ENCODE assay signal across 21 cellular contexts in the genomic region with DNA sequence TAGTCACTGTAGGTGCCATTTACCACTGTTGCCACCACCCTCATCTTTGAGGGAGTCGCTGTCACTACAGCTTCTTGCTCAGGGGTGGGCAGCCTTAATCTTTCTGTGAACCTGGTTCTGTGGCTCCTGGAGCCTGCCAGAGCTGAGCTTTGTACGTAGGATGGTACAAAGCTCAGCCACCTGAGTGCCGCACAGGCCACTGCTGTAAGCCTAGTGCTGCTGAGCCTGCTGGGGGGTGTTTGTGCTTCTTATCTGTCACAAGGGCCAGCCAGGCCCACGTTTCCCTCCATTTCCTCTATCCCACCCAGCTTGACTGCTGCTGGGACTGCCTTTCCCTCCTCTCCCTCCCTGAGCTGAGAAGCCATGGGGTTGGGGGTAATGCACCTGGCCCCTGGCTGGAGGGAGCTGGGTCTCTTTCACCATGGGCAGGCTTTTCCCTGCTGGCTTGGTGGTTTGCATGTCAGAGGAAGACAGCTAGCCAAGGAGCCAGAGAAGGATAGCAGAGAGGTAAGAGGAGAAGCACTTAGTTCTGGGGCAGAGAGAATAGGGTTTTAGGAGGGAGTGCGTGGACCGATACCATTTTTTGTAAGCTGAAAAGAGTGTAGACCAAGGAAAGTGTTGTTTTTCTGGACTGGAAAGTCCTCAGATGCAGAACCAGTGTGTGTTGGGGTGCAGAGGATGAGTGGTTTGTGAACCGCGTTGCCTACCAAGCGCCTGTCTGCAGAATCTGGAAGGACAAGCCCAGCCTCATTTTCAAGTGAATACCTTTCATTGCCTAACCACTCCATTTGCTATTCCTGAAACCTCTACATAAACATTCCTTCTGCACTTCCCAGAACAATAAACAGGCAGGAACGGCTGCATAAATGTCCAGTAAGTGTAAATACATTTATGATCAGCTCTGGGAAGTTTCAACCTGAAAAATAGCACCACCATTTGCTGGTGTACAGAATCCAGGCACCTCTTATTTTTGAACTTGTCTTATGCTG. TPM values are rescaled to one million over a fixed set of nuclear protein-coding genes. Genes with fewer than 3 reads are reported as not detected.
A peak's percentile ranks its signal among the peaks of the same experiment; 100 is the strongest.
DNase-seq lines count a peak whose midpoint lies in the region; ATAC-seq and TF ChIP-seq lines count a peak whose summit lies in the region.
"Had no signal": no experiment of that assay in that cellular context is flagged by ENCODE, and none has a peak within 500 bp of the region (broad histone marks: within the 10 kb centered on the region; RNA-seq: fewer than 3 reads in every experiment).

No MANE protein-coding gene starts in this region.

- H3K79me2 ChIP-seq in PC-9 (ENCODE audit: low read depth), result no peaks in the 10 kb centered on the region

- CTCF ChIA-PET in PC-9 (lab: Charles Lee), result interaction anchor here (0.6 to 1.0 kb wide), 2 partner anchors 71 to 113 kb away, joined by 3 read pairs; no protein-coding TSS in a partner anchor

- H3K27ac ChIP-seq in PC-9 (peak overlapping the region; percentile 50), stomach smooth muscle (ENCODE audit: low read length) (peak overlapping the region; percentile 62)
- H3K27ac ChIP-seq: A549, KMS-11, thoracic aorta had no signal

- H2AFZ ChIP-seq in PC-9, result no peak overlapping the region

- DNase-seq in NCI-H510A treated with DMSO at 0.1 percent for 48 hours (lab: John Stamatoyannopoulos, UW), result peak; percentile 45
- DNase-seq in NCI-H510A (lab: John Stamatoyannopoulos, UW), result no peak
- DNase-seq in PC-9, result peak; percentile 52 to 79
- DNase-seq in fibroblast of villous mesenchyme (ENCODE audit: low read depth), result peak; percentile 96
- no peak for DNase-seq in iPS-NIHi7 (ENCODE audit: extremely low spot score)
- no peak for DNase-seq in NCI-H2171 treated with DMSO at 0.1 percent for 48 hours (lab: John Stamatoyannopoulos, UW)
- DNase-seq: activated CD4-positive, CD25-positive, alpha-beta regulatory T cell treated with anti-CD3 and anti-CD28 coated beads, Interleukin-2, amount 50 U/mL, for 72 hours; C1 segment of cervical spinal cord; caudate nucleus; DMS79; effector CD4-positive, alpha-beta T cell; H7; NCI-H1417 treated with DMSO at 0.1 percent for 48 hours; T-helper 17 cell had no signal

- no peak for ATAC-seq in activated CD4-positive, CD25-positive, alpha-beta regulatory T cell treated with anti-CD3 and anti-CD28 coated beads, Interleukin-2, amount 50 U/mL, for 24 hours
- ATAC-seq: A549; activated T-helper 17 cell treated with anti-CD3 and anti-CD28 coated beads, Interleukin-2, amount 50 U/mL, for 72 hours; T-helper 17 cell had no signal

- H3K9me2 ChIP-seq in PC-9 (ENCODE audit: insufficient read depth), result no peaks in the 10 kb centered on the region

- no TSS peak for BruUV-seq in PC-9 (replicated peaks; lab: Mats Ljungman, UMichigan)

- H3K4me2 ChIP-seq in PC-9, result peak overlapping the region; percentile 63
- H3K4me2 ChIP-seq: A549, KMS-11 had no signal

- H3K4me3 ChIP-seq in PC-9 (no peak overlapping the region), fibroblast of villous mesenchyme (ENCODE audit: low read depth, low read length) (no peak overlapping the region), stomach smooth muscle (ENCODE audit: low read length in 2 of 2) (peak overlapping the region in 1 of 2 donors; percentile 44)
- H3K4me3 ChIP-seq: A549, skin epidermis, thoracic aorta had no signal

- POLR2A ChIA-PET in PC-9 (lab: Charles Lee; ENCODE audit: unreplicated experiment), result interaction anchor here (0.5 to 0.6 kb wide), 2 partner anchors 12 to 47 kb away, joined by 3 to 26 read pairs; no protein-coding TSS in a partner anchor

- H3K4me1 ChIP-seq in PC-9 (replicated peaks; ENCODE audit: insufficient read depth) (peaks cover 72% of the 10 kb centered on the region), stomach smooth muscle (ENCODE audit: control insufficient read depth, insufficient read depth, low read length) (peaks cover 26% of the 10 kb centered on the region)

- H3K27me3 ChIP-seq in PC-9 (ENCODE audit: insufficient read depth, low read depth), result no peaks in the 10 kb centered on the region
- H3K27me3 ChIP-seq in stomach smooth muscle (ENCODE audit: control insufficient read depth in 1 of 2, insufficient read depth in 2 of 2, low read length in 2 of 2), result no peaks in the 10 kb centered on the region

- peak overlapping the region in 1 of 2 donors; percentile 51 for H3K9ac ChIP-seq in stomach smooth muscle (ENCODE audit: low read length in 2 of 2)
- H3K9ac ChIP-seq: KMS-11 had no signal

- no peaks in the 10 kb centered on the region for H4K20me1 ChIP-seq in PC-9 (ENCODE audit: insufficient read depth)

- H3K36me3 ChIP-seq in PC-9 (ENCODE audit: low read depth), result no peaks in the 10 kb centered on the region
- H3K36me3 ChIP-seq in stomach smooth muscle (ENCODE audit: control insufficient read depth in 2 of 2, insufficient read depth in 2 of 2, low read length in 2 of 2), result no peaks in the 10 kb centered on the region
- H3K36me3 ChIP-seq: thoracic aorta had no signal

- no peaks in the 10 kb centered on the region; the same call in 1 of the 2 replicates for H3K9me3 ChIP-seq in PC-9 (ENCODE audit: insufficient read depth, low read depth)
- H3K9me3 ChIP-seq in stomach smooth muscle (ENCODE audit: control insufficient read depth in 2 of 2, low read length in 2 of 2), result no peaks in the 10 kb centered on the region
- H3K9me3 ChIP-seq: A549, thoracic aorta had no signal

- H3F3A ChIP-seq in PC-9 (ENCODE audit: insufficient read depth, low read depth), result peaks cover 29% of the 10 kb centered on the region

- TF ChIP-seq CTCF in PC-9 (conservative IDR thresholded peaks at IDR 0.05) (no peak), fibroblast of villous mesenchyme (IDR thresholded peaks at IDR 0.05; ENCODE audit: insufficient read depth, low read depth, low read length) (peak; percentile 28)

- intact Hi-C loops in PC-9 (cut with micrococcal nuclease; ENCODE audit: unreplicated experiment), result no loop called here

RNA-seq across cellular contexts. Expression of gene FHL2, which starts 45.1 kb away (rescaled TPM):
- total RNA-seq in PC-9 (2021), result 109 and 117 TPM in 2 replicates
- total RNA-seq in fibroblast of villous mesenchyme, result 343 and 346 TPM in 2 replicates

Comparison
In these comparisons a context has a peak if more than half of its experiments do, and no peak if none do; other contexts are left out.
1. DNase-seq: peak in NCI-H510A treated with DMSO at 0.1 percent for 48 hours (single experiment), PC-9 (2 of 2) and fibroblast of villous mesenchyme (single experiment); none in NCI-H510A (single experiment), iPS-NIHi7 (single experiment) and NCI-H2171 treated with DMSO at 0.1 percent for 48 hours (single experiment).